18 cellular contexts compared by ENCODE assay signal in the genomic region with DNA sequence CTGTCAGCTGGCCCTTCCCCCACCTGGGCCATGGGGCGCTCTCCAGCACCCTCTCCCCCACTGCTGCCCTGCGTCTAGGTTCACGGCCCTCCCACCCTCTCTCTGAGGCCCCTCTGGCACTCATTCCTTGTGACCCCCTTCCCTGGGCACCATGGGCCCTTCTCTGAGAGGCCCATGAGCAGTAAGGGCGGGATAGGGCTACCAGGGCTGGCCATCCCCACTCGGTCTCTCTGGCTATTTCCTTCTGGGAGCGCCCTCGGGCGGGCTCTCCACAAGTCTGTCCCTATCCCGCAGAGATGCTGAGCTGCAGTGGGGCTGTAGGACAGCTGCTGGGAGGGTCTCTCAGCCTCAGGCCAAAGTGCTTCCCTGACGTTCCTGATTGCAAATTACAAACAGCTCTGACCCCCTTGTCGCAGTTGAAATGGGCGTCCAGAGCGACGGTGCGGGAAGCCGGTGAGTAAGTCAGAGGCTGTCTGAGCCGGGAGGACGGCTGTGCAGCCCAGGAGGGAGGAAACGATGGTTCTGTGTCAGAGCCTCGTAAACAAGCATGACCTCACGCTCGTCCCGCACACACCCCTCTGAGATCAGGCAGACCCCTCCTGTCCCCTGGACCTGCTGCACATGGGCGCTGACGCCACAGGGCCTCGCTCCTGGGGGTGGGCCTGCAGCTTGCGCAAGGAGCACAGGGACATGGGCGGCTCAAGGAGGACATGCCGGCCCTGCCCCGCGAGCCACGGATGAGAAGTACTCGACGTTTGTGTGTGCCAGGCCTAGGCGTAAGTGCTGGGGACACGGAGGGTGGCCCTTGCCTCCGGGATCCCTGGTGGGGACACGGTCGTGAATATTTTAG. TPM values are rescaled to one million over a fixed set of nuclear protein-coding genes. Genes with fewer than 3 reads are reported as not detected.
DNase-seq lines count a peak whose midpoint lies in the region; ATAC-seq and TF ChIP-seq lines count a peak whose summit lies in the region.
"Had no signal": no experiment of that assay in that cellular context is flagged by ENCODE, and none has a peak within 500 bp of the region (broad histone marks: within the 10 kb centered on the region; RNA-seq: fewer than 3 reads in every experiment).

No MANE protein-coding gene starts in this region.

- TF ChIP-seq POLR2A in IMR-90 (IDR thresholded peaks at IDR 0.05; ENCODE audit: low read depth, low read length), result no peak
- no peak for TF ChIP-seq POLR2A in heart left ventricle (IDR thresholded peaks at IDR 0.05)

- H3K4me1 Mint-ChIP-seq in activated T-helper 1 cell treated with anti-CD3 and anti-CD28 coated beads, Interleukin-12 subunit alpha, Interleukin-12 subunit beta, Interleukin-2, Interleukin-4 antibody, amounts not matched to agents 30 ng/mL and 10 ng/mL and 1 ng/mL, durations not matched to agents 14 hours and 24 hours and 36 hours (ENCODE audit: low read depth), result no peaks in the 10 kb centered on the region
- no peaks in the 10 kb centered on the region for H3K4me1 Mint-ChIP-seq in CD8-positive, alpha-beta T cell (ENCODE audit: low read depth)
- H3K4me1 Mint-ChIP-seq: activated CD4-positive, alpha-beta T cell treated with anti-CD3 and anti-CD28 coated beads for 36 hours; CD4-positive, CD25-positive, alpha-beta regulatory T cell had no signal

- H3K9ac ChIP-seq in IMR-90 (ENCODE audit: low read depth, low read length), result no peak overlapping the region

- no peak overlapping the region for H3K27ac ChIP-seq in IMR-90 (ENCODE audit: insufficient read depth, low read length)
- H3K27ac ChIP-seq in heart left ventricle, result no peak overlapping the region
- no peak overlapping the region for H3K27ac ChIP-seq in CD8-positive, alpha-beta T cell (ENCODE audit: low read depth, low read length)
- H3K27ac ChIP-seq: SJCRH30 had no signal

- H3K9me1 ChIP-seq in IMR-90 (ENCODE audit: insufficient read depth, low read length), result no peaks in the 10 kb centered on the region

- intact Hi-C loops in IMR-90 (cut with micrococcal nuclease), result no loop called here
- intact Hi-C loops in heart left ventricle (cut with DNase I), result no loop called here
- intact Hi-C loops in mucosa of descending colon (cut with DNase I, micrococcal nuclease), result no loop called here
- intact Hi-C loops in activated T-helper 1 cell treated with anti-CD3 and anti-CD28 coated beads, Interleukin-12 subunit alpha, Interleukin-12 subunit beta, Interleukin-2, Interleukin-4 antibody, amounts not matched to agents 30 ng/mL and 10 ng/mL and 1 ng/mL, durations not matched to agents 14 hours and 24 hours and 36 hours (cut with micrococcal nuclease), result no loop called here
- intact Hi-C loops in CD8-positive, alpha-beta T cell (cut with DNase I, micrococcal nuclease), result no loop called here

- H4K91ac ChIP-seq in IMR-90 (ENCODE audit: insufficient read depth, low read depth, low read length), result no peak overlapping the region

- no peak overlapping the region for H2AK9ac ChIP-seq in IMR-90 (replicated peaks; ENCODE audit: low read depth, low read length, poor library complexity)

- ATAC-seq in IMR-90 (ENCODE audit: low read depth), result no peak
- peak; percentile 47 to 83 (median 74) for ATAC-seq in heart left ventricle
- peak; percentile 36 for ATAC-seq in mucosa of descending colon
- no peak for ATAC-seq in CD8-positive, alpha-beta T cell
- no peak for ATAC-seq in HG02759 (IDR thresholded peaks at IDR 0.05; ENCODE audit: unreplicated experiment)
- ATAC-seq: activated CD4-positive, alpha-beta T cell treated with anti-CD3 and anti-CD28 coated beads for 36 hours had no signal

- H3K79me1 ChIP-seq in IMR-90 (ENCODE audit: low read depth in 1 of 2, low read length in 2 of 2), result no peaks in the 10 kb centered on the region

- in situ Hi-C loops in IMR-90 (cut with MboI; ENCODE audit: low sequenced_read_pairs), result no loop called here

- peaks cover 2% of the 10 kb centered on the region for H3K27me3 Mint-ChIP-seq in activated T-helper 1 cell treated with anti-CD3 and anti-CD28 coated beads, Interleukin-12 subunit alpha, Interleukin-12 subunit beta, Interleukin-2, Interleukin-4 antibody, amounts not matched to agents 30 ng/mL and 10 ng/mL and 1 ng/mL, durations not matched to agents 14 hours and 24 hours and 36 hours (ENCODE audit: insufficient read depth)
- peaks cover 9% of the 10 kb centered on the region for H3K27me3 Mint-ChIP-seq in CD8-positive, alpha-beta T cell (ENCODE audit: low read depth)
- H3K27me3 Mint-ChIP-seq: CD4-positive, CD25-positive, alpha-beta regulatory T cell had no signal

- CTCF ChIA-PET in IMR-90 (lab: Yijun Ruan, JAX), result no interaction called here
- CTCF ChIA-PET in CD8-positive, alpha-beta T cell (lab: Charles Lee), result interaction anchor here (1.3 kb wide), 1 partner anchor 61 kb away, joined by 3 read pairs; no protein-coding TSS in a partner anchor

- TF ChIP-seq CTCF in IMR-90 (conservative IDR thresholded peaks at IDR 0.05; ENCODE audit: low read depth, low read length) (no peak), heart left ventricle (IDR thresholded peaks at IDR 0.05) (no peak), mucosa of descending colon (IDR thresholded peaks at IDR 0.05) (no peak)
- no peak for TF ChIP-seq CTCF in CD8-positive, alpha-beta T cell (IDR thresholded peaks at IDR 0.05)

- POLR2A ChIA-PET in IMR-90 (lab: Charles Lee; ENCODE audit: unreplicated experiment), result no interaction called here
- POLR2A ChIA-PET in CD8-positive, alpha-beta T cell (lab: Charles Lee), result no interaction called here

- H3K23ac ChIP-seq in IMR-90 (ENCODE audit: low read depth, low read length), result no peak overlapping the region

- H3K36me3 ChIP-seq in IMR-90 (ENCODE audit: control insufficient read depth, insufficient read depth, low read length) (no peaks in the 10 kb centered on the region), heart left ventricle (no peaks in the 10 kb centered on the region), mucosa of descending colon (ENCODE audit: low read depth) (no peaks in the 10 kb centered on the region)
- no peaks in the 10 kb centered on the region for H3K36me3 ChIP-seq in CD8-positive, alpha-beta T cell (ENCODE audit: insufficient read depth, low read length)
- H3K36me3 ChIP-seq: SJCRH30 had no signal

- no peak overlapping the region for H3K4me3 Mint-ChIP-seq in activated T-helper 1 cell treated with anti-CD3 and anti-CD28 coated beads, Interleukin-12 subunit alpha, Interleukin-12 subunit beta, Interleukin-2, Interleukin-4 antibody, amounts not matched to agents 30 ng/mL and 10 ng/mL and 1 ng/mL, durations not matched to agents 14 hours and 24 hours and 36 hours
- H3K4me3 Mint-ChIP-seq in CD8-positive, alpha-beta T cell, result no peak overlapping the region
- H3K4me3 Mint-ChIP-seq: activated CD4-positive, alpha-beta T cell treated with anti-CD3 and anti-CD28 coated beads for 36 hours; CD4-positive, CD25-positive, alpha-beta regulatory T cell; natural killer cell treated with Interleukin-12 subunit alpha and Interleukin-12 subunit beta and Interleukin-15 and Interleukin-18, amount 100 ng/mL, for 72 hours had no signal

- peak; percentile 8 for DNase-seq in 8988T
- no peak for DNase-seq in IMR-90
- peak in 2 of 5 donors; percentile 48 to 67 for DNase-seq in heart left ventricle
- no peak for DNase-seq in mucosa of descending colon
- DNase-seq in activated T-helper 1 cell treated with anti-CD3 and anti-CD28 coated beads, Interleukin-12 subunit alpha, Interleukin-12 subunit beta, Interleukin-2, Interleukin-4 antibody, amounts not matched to agents 30 ng/mL and 10 ng/mL and 1 ng/mL, durations not matched to agents 14 hours and 24 hours and 36 hours (ENCODE audit: low spot score), result no peak
- no peak for DNase-seq in CD8-positive, alpha-beta T cell
- DNase-seq in NAMALWA (ENCODE audit: low spot score), result no peak
- DNase-seq: activated CD4-positive, alpha-beta T cell treated with anti-CD3 and anti-CD28 coated beads for 36 hours; activated CD8-positive, alpha-beta memory T cell treated with anti-CD3 and anti-CD28 coated beads, Interleukin-2, amount 50 U/mL, for 4 hours; CD4-positive, CD25-positive, alpha-beta regulatory T cell; cerebellar nuclear complex; NCI-H187 treated with DMSO at 0.1 percent for 48 hours; NCI-H446; SJCRH30; stimulated activated naive CD4-positive, alpha-beta T cell; trophoblast cell had no signal

- no peaks in the 10 kb centered on the region for H3K36me3 Mint-ChIP-seq in activated T-helper 1 cell treated with anti-CD3 and anti-CD28 coated beads, Interleukin-12 subunit alpha, Interleukin-12 subunit beta, Interleukin-2, Interleukin-4 antibody, amounts not matched to agents 30 ng/mL and 10 ng/mL and 1 ng/mL, durations not matched to agents 14 hours and 24 hours and 36 hours (ENCODE audit: low read depth)
- H3K36me3 Mint-ChIP-seq in CD8-positive, alpha-beta T cell, result no peaks in the 10 kb centered on the region
- H3K36me3 Mint-ChIP-seq: CD4-positive, CD25-positive, alpha-beta regulatory T cell; natural killer cell treated with Interleukin-12 subunit alpha and Interleukin-12 subunit beta and Interleukin-15 and Interleukin-18, amount 100 ng/mL, for 72 hours had no signal

- TF ChIP-seq RAD21 in IMR-90 (IDR thresholded peaks at IDR 0.05; ENCODE audit: low read length), result no peak

- no peak overlapping the region for H3K4me3 ChIP-seq in IMR-90 (ENCODE audit: insufficient read depth, low read depth, low read length)
- H3K4me3 ChIP-seq in heart left ventricle, result no peak overlapping the region
- H3K4me3 ChIP-seq in mucosa of descending colon, result no peak overlapping the region
- H3K4me3 ChIP-seq in CD8-positive, alpha-beta T cell (ENCODE audit: low read depth, low read length), result no peak overlapping the region
- H3K4me3 ChIP-seq: SJCRH30 had no signal

- no peak overlapping the region for H2BK5ac ChIP-seq in IMR-90 (ENCODE audit: low read depth, low read length, poor library complexity, severe bottlenecking)

- H2BK15ac ChIP-seq in IMR-90 (ENCODE audit: low read depth, low read length), result no peak overlapping the region

- H2AK5ac ChIP-seq in IMR-90 (ENCODE audit: low read depth, low read length), result no peak overlapping the region

- peak overlapping the region; percentile 11 for H2AFZ ChIP-seq in IMR-90 (replicated peaks; ENCODE audit: low read length, poor library complexity)

- no peak overlapping the region for H3K4me2 ChIP-seq in IMR-90 (ENCODE audit: low read depth, low read length)

- no peaks in the 10 kb centered on the region for H4K20me1 ChIP-seq in IMR-90 (ENCODE audit: insufficient read depth, low read length)

- no peaks in the 10 kb centered on the region for H3K9me3 Mint-ChIP-seq in activated T-helper 1 cell treated with anti-CD3 and anti-CD28 coated beads, Interleukin-12 subunit alpha, Interleukin-12 subunit beta, Interleukin-2, Interleukin-4 antibody, amounts not matched to agents 30 ng/mL and 10 ng/mL and 1 ng/mL, durations not matched to agents 14 hours and 24 hours and 36 hours
- no peaks in the 10 kb centered on the region for H3K9me3 Mint-ChIP-seq in CD8-positive, alpha-beta T cell
- H3K9me3 Mint-ChIP-seq: CD4-positive, CD25-positive, alpha-beta regulatory T cell; natural killer cell treated with Interleukin-12 subunit alpha and Interleukin-12 subunit beta and Interleukin-15 and Interleukin-18, amount 100 ng/mL, for 72 hours had no signal

- no peak overlapping the region for H3K18ac ChIP-seq in IMR-90 (ENCODE audit: low read depth, low read length)

- H3K56ac ChIP-seq in IMR-90 (ENCODE audit: extremely low read depth, insufficient read depth, low read length), result no peak overlapping the region

- no peak overlapping the region for H3K27ac Mint-ChIP-seq in activated T-helper 1 cell treated with anti-CD3 and anti-CD28 coated beads, Interleukin-12 subunit alpha, Interleukin-12 subunit beta, Interleukin-2, Interleukin-4 antibody, amounts not matched to agents 30 ng/mL and 10 ng/mL and 1 ng/mL, durations not matched to agents 14 hours and 24 hours and 36 hours
- H3K27ac Mint-ChIP-seq in CD8-positive, alpha-beta T cell, result no peak overlapping the region
- H3K27ac Mint-ChIP-seq: activated CD4-positive, alpha-beta T cell treated with anti-CD3 and anti-CD28 coated beads for 36 hours; CD4-positive, CD25-positive, alpha-beta regulatory T cell; natural killer cell treated with Interleukin-12 subunit alpha and Interleukin-12 subunit beta and Interleukin-15 and Interleukin-18, amount 100 ng/mL, for 72 hours had no signal

- no peak overlapping the region for H2BK120ac ChIP-seq in IMR-90 (ENCODE audit: low read depth, low read length)

- no peak overlapping the region for H3K14ac ChIP-seq in IMR-90 (replicated peaks; ENCODE audit: low read depth, low read length)

- H3K9me3 ChIP-seq in IMR-90 (ENCODE audit: control insufficient read depth, insufficient read depth, low read length) (no peaks in the 10 kb centered on the region), heart left ventricle (no peaks in the 10 kb centered on the region), mucosa of descending colon (no peaks in the 10 kb centered on the region)
- H3K9me3 ChIP-seq in CD8-positive, alpha-beta T cell (ENCODE audit: low read length), result no peaks in the 10 kb centered on the region
- H3K9me3 ChIP-seq: SJCRH30 had no signal

- no peaks in the 10 kb centered on the region for H3K27me3 ChIP-seq in IMR-90 (ENCODE audit: control insufficient read depth, insufficient read depth, low read length)
- H3K27me3 ChIP-seq in heart left ventricle, result no peaks in the 10 kb centered on the region
- no peaks in the 10 kb centered on the region for H3K27me3 ChIP-seq in CD8-positive, alpha-beta T cell (ENCODE audit: insufficient read depth, low read length)
- H3K27me3 ChIP-seq: SJCRH30 had no signal

- BruUV-seq in IMR-90 (replicated peaks; lab: Mats Ljungman, UMichigan), result no TSS peak

- H4K5ac ChIP-seq in IMR-90 (ENCODE audit: low read depth, low read length), result no peak overlapping the region

- H3K4me1 ChIP-seq in IMR-90 (ENCODE audit: control insufficient read depth, insufficient read depth, low read length), result no peaks in the 10 kb centered on the region
- no peaks in the 10 kb centered on the region for H3K4me1 ChIP-seq in heart left ventricle
- H3K4me1 ChIP-seq in mucosa of descending colon (ENCODE audit: low read depth), result no peaks in the 10 kb centered on the region
- H3K4me1 ChIP-seq in CD8-positive, alpha-beta T cell (ENCODE audit: insufficient read depth, low read length), result no peaks in the 10 kb centered on the region
- H3K4me1 ChIP-seq: SJCRH30 had no signal

- WGBS in IMR-90 (ENCODE audit: extremely low coverage in 2 of 2, insufficient read length in 1 of 2), 2 experiments, result 35% methylated on average over 20 of the region's 39 CpGs; no CpG with 5 or more reads in 1 of the 2 experiments
- WGBS in heart left ventricle, 4 donors, result 57 to 60% (median 58%) methylated on average over 31 to 39 of the region's 39 CpGs

- H3K4ac ChIP-seq in IMR-90 (ENCODE audit: low read depth, low read length), result no peak overlapping the region

- H2BK20ac ChIP-seq in IMR-90 (ENCODE audit: low read depth, low read length), result no peak overlapping the region

- no peak overlapping the region for H4K8ac ChIP-seq in IMR-90 (ENCODE audit: low read depth in 2 of 2, low read length in 2 of 2)

- dilution Hi-C loops in IMR-90 (cut with HindIII; ENCODE audit: low sequenced_read_pairs, unreplicated experiment), result no loop called here

RNA-seq across cellular contexts. Expression of a gene that starts 36.3 kb away (rescaled TPM):
- total RNA-seq in IMR-90 (2012; rRNA removed), result 20.6 and 20.8 TPM in 2 replicates
- polyA plus RNA-seq in IMR-90 (2012; rRNA removed), result 17.7 and 20.3 TPM in 2 replicates
- 11.8 and 14.2 TPM in 2 replicates for polyA plus RNA-seq in IMR-90 (2012; cell fraction: cytosol; rRNA removed)
- polyA plus RNA-seq in IMR-90 (2012; cell fraction: nucleus; rRNA removed; ENCODE audit: low replicate concordance), result 18.2 and 28.4 TPM in 2 replicates
- total RNA-seq in heart left ventricle, result 10 to 100 TPM in 4 of 9 donors, 1 to 10 TPM in 5; 3.7 to 33.9 (median 8.5) TPM
- 1 to 10 TPM; 4.1 to 9.9 TPM for polyA plus RNA-seq in heart left ventricle
- total RNA-seq in mucosa of descending colon, result 10 to 100 TPM in 1 of 3 donors, 1 to 10 TPM in 2; 1.3 to 17.4 (median 7.9) TPM
- total RNA-seq in activated T-helper 1 cell treated with anti-CD3 and anti-CD28 coated beads, Interleukin-12 subunit alpha, Interleukin-12 subunit beta, Interleukin-2, Interleukin-4 antibody, amounts not matched to agents 30 ng/mL and 10 ng/mL and 1 ng/mL, durations not matched to agents 14 hours and 24 hours and 36 hours, result 1.1 and 1.4 TPM in 2 replicates
- total RNA-seq in CD8-positive, alpha-beta T cell, result 1 to 10 TPM; 7.9 to 9.9 TPM
- total RNA-seq: CD4-positive, CD25-positive, alpha-beta regulatory T cell had no signal

Comparison
In these comparisons a context has a peak if more than half of its experiments do, and no peak if none do; other contexts are left out.
1. ATAC-seq: peak in heart left ventricle (4 of 4) and mucosa of descending colon (single experiment); none in IMR-90 (single experiment), CD8-positive, alpha-beta T cell (single experiment) and HG02759 (single experiment).